Comparison of ENCODE assay signal across 8 cellular contexts in genomic region chr17:71325117-71325516, GRCh38.
"Had no signal": no experiment of that assay in that cellular context is flagged by ENCODE, and none has a peak within 500 bp of the region (broad histone marks: within the 10 kb centered on the region; RNA-seq: fewer than 3 reads in every experiment).

No MANE protein-coding gene starts in this region.

- H3K4me3 Mint-ChIP-seq: GM23338, H9 had no signal

- H3K9me3 Mint-ChIP-seq: GM23338, H9 had no signal

- H3K27me3 Mint-ChIP-seq: IgD-negative memory B cell had no signal

- H3K27ac ChIP-seq: HL-60 had no signal

- DNase-seq: H9, HCEC 1CT had no signal

- FAIRE-seq: H1, H54, HepG2 had no signal

- H3K4me3 ChIP-seq: GM23338 had no signal

- H3K36me3 Mint-ChIP-seq: IgD-negative memory B cell had no signal

- H3K4me2 ChIP-seq: GM23338 had no signal

- H2AFZ ChIP-seq: GM23338 had no signal

- H3K4me1 Mint-ChIP-seq: GM23338, H9, IgD-negative memory B cell had no signal

- ATAC-seq: GM23338, HepG2 had no signal

- H3K27ac Mint-ChIP-seq: GM23338, IgD-negative memory B cell had no signal
